ENCODE assay signal across 8 cellular contexts in the genomic region with DNA sequence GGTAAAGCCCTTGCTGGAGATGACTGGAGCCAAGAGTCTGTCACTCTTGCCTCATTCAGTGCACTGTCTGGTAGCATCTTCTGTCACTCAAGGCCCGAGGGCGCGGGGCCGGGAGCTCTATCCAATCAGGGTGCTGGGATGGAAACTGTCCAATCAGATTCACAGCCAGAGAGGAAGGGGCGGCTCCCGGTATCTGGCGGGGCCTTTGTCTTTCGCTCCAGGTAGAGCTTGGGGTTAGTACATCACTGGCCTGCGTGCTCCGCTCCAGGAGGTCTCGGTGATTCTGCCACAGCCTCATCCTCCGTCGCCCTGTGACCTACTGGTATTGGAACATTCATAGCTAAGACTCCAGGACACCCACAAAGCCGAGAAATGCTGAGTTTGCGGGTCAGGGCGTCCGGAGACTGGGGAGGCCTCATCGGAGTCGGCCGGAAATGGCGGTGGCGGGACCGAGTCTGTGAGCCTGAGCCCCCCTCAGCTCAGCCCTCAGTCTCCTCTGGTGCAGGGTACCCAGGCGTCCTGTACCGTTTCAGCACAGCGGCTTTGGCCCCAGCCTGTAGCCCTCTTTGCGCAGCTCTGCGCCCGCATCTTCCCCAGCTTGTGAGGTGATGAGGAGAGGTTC. TPM values are rescaled to one million over a fixed set of nuclear protein-coding genes. Genes with fewer than 3 reads are reported as not detected.
A peak's percentile ranks its signal among the peaks of the same experiment; 100 is the strongest.
DNase-seq lines count a peak whose midpoint lies in the region; ATAC-seq and TF ChIP-seq lines count a peak whose summit lies in the region.

No MANE protein-coding gene starts in this region.

- peak; percentile 81 for DNase-seq in RWPE2 (ENCODE audit: low spot score)
- peak; percentile 88 for DNase-seq in activated naive CD4-positive, alpha-beta T cell treated with anti-CD3 and anti-CD28 coated beads, Interleukin-2, amount 50 U/mL, for 16 hours
- peak; percentile 85 to 98 (median 94) for DNase-seq in head of caudate nucleus
- peak; percentile 98 for DNase-seq in osteoblast (ENCODE audit: insufficient read length, low spot score, missing footprints)
- peak; percentile 79 to 90 for DNase-seq in suprapubic skin (ENCODE audit: low spot score in 2 of 2)

- no peaks in the 10 kb centered on the region for H3K27me3 ChIP-seq in BLaER1 treated with 17β-estradiol and CSF1 and Interleukin-3, amounts not matched to agents 10 nM and 100 nM
- H3K27me3 ChIP-seq in RWPE2 (ENCODE audit: insufficient read depth, poor library complexity, severe bottlenecking) = no peaks in the 10 kb centered on the region
- no peaks in the 10 kb centered on the region for H3K27me3 ChIP-seq in osteoblast (ENCODE audit: insufficient read depth, low read length)
- H3K27me3 ChIP-seq in suprapubic skin = no peaks in the 10 kb centered on the region

- no peak for TF ChIP-seq POLR2A in suprapubic skin (IDR thresholded peaks at IDR 0.05)

- peak overlapping the region; percentile 99 for H2AFZ ChIP-seq in osteoblast (ENCODE audit: low read length)

- peaks cover 5 to 15% (median 10%) of the 10 kb centered on the region in 10 experiments; a peak in 16 of 20 replicates for H3K4me1 ChIP-seq in BLaER1 treated with 17β-estradiol and CSF1 and Interleukin-3, amounts not matched to agents 10 nM and 100 nM
- H3K4me1 ChIP-seq in RWPE2 (ENCODE audit: insufficient read depth, poor library complexity, severe bottlenecking) (peaks cover 4% of the 10 kb centered on the region), osteoblast (ENCODE audit: insufficient read depth, low read length) (peaks cover 3% of the 10 kb centered on the region), suprapubic skin (peaks cover 8% of the 10 kb centered on the region)

- peaks cover 0 to 5% (median 0%) of the 10 kb centered on the region in 11 experiments; a peak in 2 of 22 replicates for H3K36me3 ChIP-seq in BLaER1 treated with 17β-estradiol and CSF1 and Interleukin-3, amounts not matched to agents 10 nM and 100 nM
- H3K36me3 ChIP-seq in RWPE2 (ENCODE audit: low read depth) = no peaks in the 10 kb centered on the region
- H3K36me3 ChIP-seq in osteoblast (ENCODE audit: insufficient read depth, low read length) = no peaks in the 10 kb centered on the region
- no peaks in the 10 kb centered on the region for H3K36me3 ChIP-seq in suprapubic skin

- ATAC-seq in GM19372 (IDR thresholded peaks at IDR 0.05; ENCODE audit: low read depth, unreplicated experiment) = peak; percentile 93
- ATAC-seq in HG03575 (IDR thresholded peaks at IDR 0.05; ENCODE audit: extremely low read depth, insufficient number of reproducible peaks, low FRiP score, unreplicated experiment) = peak; percentile 97
- ATAC-seq in RWPE2 (ENCODE audit: low read depth) = peak; percentile 99

- no peaks in the 10 kb centered on the region for H3K79me2 ChIP-seq in osteoblast (ENCODE audit: insufficient read depth, low read length)

- TF ChIP-seq CTCF in RWPE2 (IDR thresholded peaks at IDR 0.05; ENCODE audit: poor library complexity, severe bottlenecking) (no peak), osteoblast (IDR thresholded peaks at IDR 0.05; ENCODE audit: extremely low read depth, low read depth, low read length) (no peak), suprapubic skin (IDR thresholded peaks at IDR 0.05) (no peak)

- H3K27ac ChIP-seq in BLaER1 treated with 17β-estradiol and CSF1 and Interleukin-3, amounts not matched to agents 10 nM and 100 nM = peak overlapping the region in 10 of 11 experiments; percentile 0 to 88 (median 84); a peak in 19 of 22 replicates
- H3K27ac ChIP-seq in RWPE2 (ENCODE audit: poor library complexity, severe bottlenecking) (no peak overlapping the region), osteoblast (ENCODE audit: low read depth, low read length) (no peak overlapping the region), suprapubic skin (no peak overlapping the region)

- intact Hi-C loops in head of caudate nucleus (cut with DNase I) = no loop called here

- peak overlapping the region; percentile 77 to 98 (median 91) for H3K4me2 ChIP-seq in BLaER1 treated with 17β-estradiol and CSF1 and Interleukin-3, amounts not matched to agents 10 nM and 100 nM
- H3K4me2 ChIP-seq in osteoblast (ENCODE audit: insufficient read depth, low read length) = peak overlapping the region; percentile 97

- peak overlapping the region; percentile 69 to 88 (median 85) for H3K9ac ChIP-seq in BLaER1 treated with 17β-estradiol and CSF1 and Interleukin-3, amounts not matched to agents 10 nM and 100 nM

- WGBS in suprapubic skin = 4% methylated on average over 20 of the region's 29 CpGs

- H3K9me3 ChIP-seq in BLaER1 treated with 17β-estradiol and CSF1 and Interleukin-3, amounts not matched to agents 10 nM and 100 nM (replicated peaks in 1 of 11) = peaks cover 0 to 15% (median 6%) of the 10 kb centered on the region in 11 experiments; a peak in 6 of 22 replicates
- H3K9me3 ChIP-seq in RWPE2 (ENCODE audit: severe bottlenecking) = no peaks in the 10 kb centered on the region
- H3K9me3 ChIP-seq in osteoblast (ENCODE audit: low read depth, low read length) = no peaks in the 10 kb centered on the region
- H3K9me3 ChIP-seq in suprapubic skin = no peaks in the 10 kb centered on the region

- H4K20me1 ChIP-seq in BLaER1 treated with 17β-estradiol and CSF1 and Interleukin-3, amounts not matched to agents 10 nM and 100 nM = no peaks in the 10 kb centered on the region
- no peaks in the 10 kb centered on the region for H4K20me1 ChIP-seq in osteoblast (ENCODE audit: insufficient read depth, low read length)

- H3K4me3 ChIP-seq in BLaER1 treated with 17β-estradiol and CSF1 and Interleukin-3, amounts not matched to agents 10 nM and 100 nM = peak overlapping the region; percentile 59 to 83 (median 74)
- H3K4me3 ChIP-seq in RWPE2 (ENCODE audit: severe bottlenecking) (peak overlapping the region; percentile 45), osteoblast (ENCODE audit: insufficient read depth, low read length) (peak overlapping the region; percentile 85), suprapubic skin (peak overlapping the region; percentile 45)

- no peak for TF ChIP-seq EP300 in suprapubic skin (IDR thresholded peaks at IDR 0.05)

RNA-seq across cellular contexts. Expression of gene ZNF430, which starts 20.6 kb away (rescaled TPM):
- 11.9 and 14.1 TPM in 2 replicates for total RNA-seq in osteoblast
- total RNA-seq in suprapubic skin = 10 to 100 TPM; 22.0 to 36.0 (median 26.7) TPM

Comparison
In these comparisons a context has a peak if more than half of its experiments do, and no peak if none do; other contexts are left out.
1. H3K27ac ChIP-seq: peak in BLaER1 treated with 17β-estradiol and CSF1 and Interleukin-3, amounts not matched to agents 10 nM and 100 nM (10 of 11); none in RWPE2 (single experiment), osteoblast (single experiment) and suprapubic skin (single experiment).
2. Peak in every context shown above with its lines, with median percentiles within 50 percentile points of each other: H3K4me3 ChIP-seq, ATAC-seq and DNase-seq.